In genomic region chr12:130919115-130919514, GRCh38 we compare ENCODE assay signal across 25 cellular contexts. TPM values are rescaled to one million over a fixed set of nuclear protein-coding genes. Genes with fewer than 3 reads are reported as not detected.
"Had no signal": no experiment of that assay in that cellular context is flagged by ENCODE, and none has a peak within 500 bp of the region (broad histone marks: within the 10 kb centered on the region; RNA-seq: fewer than 3 reads in every experiment).

No MANE protein-coding gene starts in this region.

- H3K27ac Mint-ChIP-seq: effector memory CD8-positive, alpha-beta T cell; mesothelial cell of epicardium; natural killer cell treated with Interleukin-12 subunit alpha and Interleukin-12 subunit beta and Interleukin-15 and Interleukin-18, amount 100 ng/mL, for 72 hours; progenitor cell of endocrine pancreas; stimulated activated naive B cell treated with anti-CD40 and anti-IgM and Interleukin-4, amounts not matched to agents 10 μg/mL and 1 μg/mL and 100 μg/mL, for 72 hours; stimulated activated naive CD8-positive, alpha-beta T cell treated with anti-CD3 and anti-CD28 coated beads, Interleukin-15, Interleukin-2, amounts not matched to agents 100 ng/mL and 50 ng/mL, for 24 hours had no signal

- H3K4me3 Mint-ChIP-seq: effector memory CD8-positive, alpha-beta T cell; mesothelial cell of epicardium; naive B cell; natural killer cell treated with Interleukin-12 subunit alpha and Interleukin-12 subunit beta and Interleukin-15 and Interleukin-18, amount 100 ng/mL, for 72 hours; neural crest cell; stimulated activated naive B cell treated with anti-CD40 and anti-IgM and Interleukin-4, amounts not matched to agents 10 μg/mL and 1 μg/mL and 100 μg/mL, for 72 hours; stimulated activated naive CD8-positive, alpha-beta T cell treated with anti-CD3 and anti-CD28 coated beads, Interleukin-15, Interleukin-2, amounts not matched to agents 100 ng/mL and 50 ng/mL, for 24 hours had no signal

- DNase-seq: cortex of kidney; effector memory CD8-positive, alpha-beta T cell; foreskin fibroblast; gastrocnemius medialis; head of caudate nucleus; kidney; left cardiac atrium; left lung; mesenchymal stem cell; mucosa of descending colon; naive B cell; right lobe of liver; small intestine; stimulated activated CD4-positive, alpha-beta T cell treated with anti-CD3 and anti-CD28 coated beads, Interleukin-15, amount 100 ng/mL, for 24 hours; stimulated activated CD4-positive, alpha-beta T cell treated with anti-CD3 and anti-CD28 coated beads, Interleukin-2, amount 100 ng/mL, for 48 hours; stimulated activated naive B cell treated with anti-CD40 and anti-IgM and Interleukin-4, amounts not matched to agents 10 μg/mL and 1 μg/mL and 100 μg/mL, for 72 hours; transverse colon; upper lobe of right lung; uterus had no signal

- H3K36me3 Mint-ChIP-seq: mesothelial cell of epicardium; naive B cell; natural killer cell treated with Interleukin-12 subunit alpha and Interleukin-12 subunit beta and Interleukin-15 and Interleukin-18, amount 100 ng/mL, for 72 hours had no signal

- ATAC-seq: effector memory CD8-positive, alpha-beta T cell; left cardiac atrium; left lung; mucosa of descending colon; natural killer cell treated with Interleukin-12 subunit alpha and Interleukin-12 subunit beta and Interleukin-15 and Interleukin-18, amount 100 ng/mL, for 72 hours; right lobe of liver; stimulated activated naive B cell treated with anti-CD40 and anti-IgM and Interleukin-4, amounts not matched to agents 10 μg/mL and 1 μg/mL and 100 μg/mL, for 72 hours; upper lobe of right lung had no signal

- H3K9me3 Mint-ChIP-seq: effector memory CD8-positive, alpha-beta T cell; mesothelial cell of epicardium; natural killer cell treated with Interleukin-12 subunit alpha and Interleukin-12 subunit beta and Interleukin-15 and Interleukin-18, amount 100 ng/mL, for 72 hours; neural crest cell; stimulated activated naive CD8-positive, alpha-beta T cell treated with anti-CD3 and anti-CD28 coated beads, Interleukin-15, Interleukin-2, amounts not matched to agents 100 ng/mL and 50 ng/mL, for 24 hours had no signal

RNA-seq across cellular contexts. Expression of gene ADGRD1, which starts 34.6 kb away (rescaled TPM):
- total RNA-seq: glomerular endothelial cell; natural killer cell treated with Interleukin-12 subunit alpha and Interleukin-12 subunit beta and Interleukin-15 and Interleukin-18, amount 100 ng/mL, for 72 hours had no signal
